Comparison of ENCODE assay signal across 14 cellular contexts in genomic region chr5:120405923-120406322, GRCh38. TPM values are rescaled to one million over a fixed set of nuclear protein-coding genes. Genes with fewer than 3 reads are reported as not detected.
DNase-seq lines count a peak whose midpoint lies in the region; ATAC-seq and TF ChIP-seq lines count a peak whose summit lies in the region.
"Had no signal": no experiment of that assay in that cellular context is flagged by ENCODE, and none has a peak within 500 bp of the region (broad histone marks: within the 10 kb centered on the region; RNA-seq: fewer than 3 reads in every experiment).

No MANE protein-coding gene starts in this region.

- no peaks in the 10 kb centered on the region for H3K27me3 ChIP-seq in RWPE2 (ENCODE audit: insufficient read depth, poor library complexity, severe bottlenecking)
- H3K27me3 ChIP-seq in upper lobe of right lung = no peaks in the 10 kb centered on the region

- TF ChIP-seq CTCF in RWPE2 (IDR thresholded peaks at IDR 0.05; ENCODE audit: poor library complexity, severe bottlenecking) (no peak), fibroblast of villous mesenchyme (IDR thresholded peaks at IDR 0.05; ENCODE audit: insufficient read depth, low read depth, low read length) (no peak), upper lobe of right lung (IDR thresholded peaks at IDR 0.05) (no peak)

- intact Hi-C loops in upper lobe of right lung (cut with DNase I) = no loop called here

- H3K4me3 ChIP-seq in RWPE2 (ENCODE audit: severe bottlenecking) (no peak overlapping the region), fibroblast of villous mesenchyme (ENCODE audit: low read depth, low read length) (no peak overlapping the region), upper lobe of right lung (no peak overlapping the region)
- H3K4me3 ChIP-seq: lung had no signal

- DNase-seq in stimulated activated naive CD8-positive, alpha-beta T cell treated with anti-CD3 and anti-CD28 coated beads, Interleukin-15, Interleukin-2, amounts not matched to agents 100 U/mL and 50 U/mL, for 24 hours = no peak
- DNase-seq in stimulated activated naive CD8-positive, alpha-beta T cell treated with anti-CD3 and anti-CD28 coated beads, Interleukin-15, amount 100 ng/mL, for 72 hours = no peak
- DNase-seq in RWPE2 (ENCODE audit: low spot score) (no peak), fibroblast of villous mesenchyme (ENCODE audit: low read depth) (peak; percentile 59), NCI-H446 (lab: John Stamatoyannopoulos, UW) (no peak), upper lobe of right lung (no peak), activated T-cell treated with anti-CD3 and anti-CD28 coated beads for 4 hours (no peak)
- no peak for DNase-seq in stimulated activated CD4-positive, alpha-beta T cell treated with anti-CD3 and anti-CD28 coated beads, Interleukin-2, amount 100 ng/mL, for 48 hours
- DNase-seq: activated CD4-positive, alpha-beta T cell treated with anti-CD3 and anti-CD28 coated beads for 1 hour; NCI-H1105; stimulated activated naive CD4-positive, alpha-beta T cell had no signal

- no peak overlapping the region for H3K4me3 Mint-ChIP-seq in stimulated activated naive CD8-positive, alpha-beta T cell treated with anti-CD3 and anti-CD28 coated beads, Interleukin-15, amount 100 ng/mL, for 72 hours

- H3K27ac ChIP-seq in RWPE2 (ENCODE audit: poor library complexity, severe bottlenecking) (no peak overlapping the region), upper lobe of right lung (no peak overlapping the region)

- peaks cover 11 to 25% of the 10 kb centered on the region in 2 donors for H3K9me3 Mint-ChIP-seq in stimulated activated naive CD8-positive, alpha-beta T cell treated with anti-CD3 and anti-CD28 coated beads, Interleukin-15, amount 100 ng/mL, for 72 hours

- no peaks in the 10 kb centered on the region for H3K4me1 Mint-ChIP-seq in stimulated activated naive CD8-positive, alpha-beta T cell treated with anti-CD3 and anti-CD28 coated beads, Interleukin-15, amount 100 ng/mL, for 72 hours

- ATAC-seq in stimulated activated naive CD8-positive, alpha-beta T cell treated with anti-CD3 and anti-CD28 coated beads, Interleukin-15, Interleukin-2, amounts not matched to agents 100 U/mL and 50 U/mL, for 24 hours = peak; percentile 40
- ATAC-seq in stimulated activated naive CD8-positive, alpha-beta T cell treated with anti-CD3 and anti-CD28 coated beads, Interleukin-15, amount 100 ng/mL, for 72 hours = no peak
- peak; percentile 58 for ATAC-seq in RWPE2 (ENCODE audit: low read depth)
- ATAC-seq in upper lobe of right lung = no peak
- ATAC-seq: esophagus mucosa had no signal

- H3K9me3 ChIP-seq in RWPE2 (ENCODE audit: severe bottlenecking) = no peaks in the 10 kb centered on the region
- no peaks in the 10 kb centered on the region for H3K9me3 ChIP-seq in upper lobe of right lung

- H3K4me1 ChIP-seq in RWPE2 (ENCODE audit: insufficient read depth, poor library complexity, severe bottlenecking) = peaks cover 16% of the 10 kb centered on the region
- H3K4me1 ChIP-seq in upper lobe of right lung = no peaks in the 10 kb centered on the region

- no peaks in the 10 kb centered on the region for H3K36me3 ChIP-seq in RWPE2 (ENCODE audit: low read depth)
- H3K36me3 ChIP-seq in upper lobe of right lung = no peaks in the 10 kb centered on the region

- no peak overlapping the region for H3K27ac Mint-ChIP-seq in stimulated activated naive CD8-positive, alpha-beta T cell treated with anti-CD3 and anti-CD28 coated beads, Interleukin-15, amount 100 ng/mL, for 72 hours

- H3K27me3 Mint-ChIP-seq in stimulated activated naive CD8-positive, alpha-beta T cell treated with anti-CD3 and anti-CD28 coated beads, Interleukin-15, amount 100 ng/mL, for 72 hours = no peaks in the 10 kb centered on the region

RNA-seq across cellular contexts. Expression of gene PRR16, which starts 58.2 kb away (rescaled TPM):
- 11.6 and 22.0 TPM in 2 replicates for total RNA-seq in fibroblast of villous mesenchyme
- 3.1 TPM for total RNA-seq in upper lobe of right lung
- total RNA-seq: OCI-LY7 had no signal

Comparison
In these comparisons a context has a peak if more than half of its experiments do, and no peak if none do; other contexts are left out.
1. ATAC-seq: peak in stimulated activated naive CD8-positive, alpha-beta T cell treated with anti-CD3 and anti-CD28 coated beads, Interleukin-15, Interleukin-2, amounts not matched to agents 100 U/mL and 50 U/mL, for 24 hours (single experiment) and RWPE2 (single experiment); none in stimulated activated naive CD8-positive, alpha-beta T cell treated with anti-CD3 and anti-CD28 coated beads, Interleukin-15, amount 100 ng/mL, for 72 hours (single experiment) and upper lobe of right lung (single experiment).